Comparison of ENCODE assay signal across 10 cellular contexts in the genomic region with DNA sequence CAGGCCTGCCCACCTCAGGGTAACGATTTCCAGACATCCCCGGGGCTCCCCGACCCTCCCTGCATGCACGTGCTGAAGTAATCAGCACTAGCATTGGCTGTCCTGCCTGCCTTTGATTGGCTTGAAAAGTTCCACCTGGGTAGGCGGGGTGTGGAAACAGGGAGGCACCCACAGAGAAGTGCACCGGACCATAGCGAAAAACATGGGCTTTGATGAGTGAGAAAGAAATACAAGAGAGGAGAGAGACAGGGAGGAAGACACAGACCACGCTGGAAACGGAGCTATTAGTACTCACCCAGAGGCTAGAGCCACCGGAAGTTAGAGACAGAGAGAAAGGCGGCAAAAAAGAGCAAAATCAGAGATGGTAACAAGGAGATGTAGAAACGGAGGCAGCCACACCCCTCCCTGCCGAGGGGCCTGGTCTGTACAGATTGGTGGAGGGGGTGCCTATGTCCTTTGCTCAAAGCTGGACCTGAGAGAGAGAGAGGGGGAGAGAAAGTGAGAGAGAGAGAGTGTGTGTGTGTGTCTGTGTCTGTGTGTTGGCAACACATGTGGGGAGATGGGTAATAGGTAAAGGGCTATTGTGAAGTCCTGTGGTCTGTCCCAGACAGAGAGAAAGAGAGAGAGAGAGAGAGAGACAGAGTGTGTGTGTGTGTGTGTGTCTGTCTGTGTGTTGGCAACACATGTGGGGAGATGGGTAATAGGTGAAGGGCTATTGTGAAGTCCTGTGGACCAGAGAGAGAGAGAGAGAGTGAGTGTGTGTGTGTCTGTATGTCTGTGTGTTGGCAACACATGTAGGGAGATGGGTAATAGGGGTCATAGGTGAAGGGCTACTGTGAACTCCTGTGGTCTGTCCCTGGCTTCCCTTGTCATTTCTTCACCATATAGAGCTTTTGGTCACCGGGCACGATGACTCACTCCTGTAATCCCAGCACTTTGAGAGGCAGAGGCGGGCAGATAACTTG. TPM values are rescaled to one million over a fixed set of nuclear protein-coding genes. Genes with fewer than 3 reads are reported as not detected.
DNase-seq lines count a peak whose midpoint lies in the region; ATAC-seq and TF ChIP-seq lines count a peak whose summit lies in the region.
"Had no signal": no experiment of that assay in that cellular context is flagged by ENCODE, and none has a peak within 500 bp of the region (broad histone marks: within the 10 kb centered on the region; RNA-seq: fewer than 3 reads in every experiment).

No MANE protein-coding gene starts in this region.

- DNase-seq in Caki2 (ENCODE audit: low read depth), result peak; percentile 80
- peak; percentile 27 for DNase-seq in HFFc6
- peak; percentile 19 for DNase-seq in T-helper 2 cell treated with Interferon-gamma antibody and Interleukin-4, amounts not matched to agents 5 μg/mL and 100 μg/mL, for 36 hours (ENCODE audit: low spot score)
- peak; percentile 56 for DNase-seq in islet precursor cell
- DNase-seq in stimulated activated CD4-positive, alpha-beta T cell treated with anti-CD3 and anti-CD28 coated beads, Interleukin-4, amount 100 ng/mL, for 1 hour, result no peak
- no peak for DNase-seq in NCI-H2107 treated with DMSO at 0.1 percent for 48 hours (lab: John Stamatoyannopoulos, UW; ENCODE audit: unreplicated experiment)
- DNase-seq in left lobe of liver (ENCODE audit: low spot score), result no peak
- DNase-seq in activated CD4-positive, alpha-beta T cell treated with anti-CD3 and anti-CD28 coated beads, Interleukin-2, amount 50 U/mL, for 4 hours, result no peak
- DNase-seq: heart left ventricle, SW 1271 had no signal

- H3K4me1 Mint-ChIP-seq in HFFc6 (ENCODE audit: low read depth), result peaks cover 44% of the 10 kb centered on the region
- H3K4me1 Mint-ChIP-seq in T-helper 2 cell treated with Interferon-gamma antibody and Interleukin-4, amounts not matched to agents 5 μg/mL and 100 μg/mL, for 36 hours (ENCODE audit: low read depth), result peaks cover 19% of the 10 kb centered on the region

- no peak for ATAC-seq in left lobe of liver
- ATAC-seq: heart left ventricle had no signal

- peak overlapping the region; percentile 2; the same call in 1 of the 2 replicates for H3K27ac Mint-ChIP-seq in HFFc6
- H3K27ac Mint-ChIP-seq in T-helper 2 cell treated with Interferon-gamma antibody and Interleukin-4, amounts not matched to agents 5 μg/mL and 100 μg/mL, for 36 hours, result no peak overlapping the region

- H3K36me3 Mint-ChIP-seq in HFFc6 (ENCODE audit: low read depth), result no peaks in the 10 kb centered on the region
- H3K36me3 Mint-ChIP-seq in T-helper 2 cell treated with Interferon-gamma antibody and Interleukin-4, amounts not matched to agents 5 μg/mL and 100 μg/mL, for 36 hours (ENCODE audit: low read depth), result no peaks in the 10 kb centered on the region

- H3K9me3 Mint-ChIP-seq in HFFc6, result no peaks in the 10 kb centered on the region
- H3K9me3 Mint-ChIP-seq in T-helper 2 cell treated with Interferon-gamma antibody and Interleukin-4, amounts not matched to agents 5 μg/mL and 100 μg/mL, for 36 hours, result no peaks in the 10 kb centered on the region

- no peak overlapping the region; the same call in 1 of the 2 replicates for H3K4me3 Mint-ChIP-seq in HFFc6
- H3K4me3 Mint-ChIP-seq in T-helper 2 cell treated with Interferon-gamma antibody and Interleukin-4, amounts not matched to agents 5 μg/mL and 100 μg/mL, for 36 hours, result no peak overlapping the region

- TF ChIP-seq CTCF in HFFc6 (IDR thresholded peaks at IDR 0.05), result no peak

- H3K27me3 Mint-ChIP-seq in HFFc6 (ENCODE audit: insufficient read depth), result peaks cover 3% of the 10 kb centered on the region; the same call in 1 of the 2 replicates
- H3K27me3 Mint-ChIP-seq in T-helper 2 cell treated with Interferon-gamma antibody and Interleukin-4, amounts not matched to agents 5 μg/mL and 100 μg/mL, for 36 hours (ENCODE audit: low read depth), result peaks cover 17% of the 10 kb centered on the region

- in situ Hi-C loops in Caki2 (cut with HindIII; ENCODE audit: low pct_unique_long_range_greater_than_20kb, low sequenced_read_pairs), result no loop called here

RNA-seq across cellular contexts. Expression of a gene that starts 2.9 kb away (rescaled TPM):
- not detected in 2 replicates for total RNA-seq in Caki2 (2014; rRNA removed; shearing (Covaris generic); ENCODE audit: low replicate concordance)
- not detected for total RNA-seq in HFFc6 (2021; fragmentation: NEBNext Ultra II Directional; extraction: Animal tissue kit (Norgen Biotek cat#: 25700))
- total RNA-seq in left lobe of liver, result not detected
- total RNA-seq: heart left ventricle had no signal

RNA-seq across cellular contexts. Expression of a gene that starts 4.3 kb away (rescaled TPM):
- not detected in 2 replicates for total RNA-seq in Caki2 (2014; rRNA removed; shearing (Covaris generic); ENCODE audit: low replicate concordance)
- under 1 TPM in 1 of 6 experiments, not detected in 5; 0.46 TPM for total RNA-seq in HFFc6 (2021; fragmentation: NEBNext Ultra II Directional; extraction: Animal tissue kit (Norgen Biotek cat#: 25700))
- not detected for total RNA-seq in left lobe of liver
- total RNA-seq: heart left ventricle had no signal

RNA-seq across cellular contexts. Expression of a gene that starts 10.5 kb away (rescaled TPM):
- 3.7 TPM in 1 of 2 replicates, not detected in the other for total RNA-seq in Caki2 (2014; rRNA removed; shearing (Covaris generic); ENCODE audit: low replicate concordance)
- total RNA-seq in HFFc6 (2021; fragmentation: NEBNext Ultra II Directional; extraction: Animal tissue kit (Norgen Biotek cat#: 25700)), result under 1 TPM in 1 of 6 experiments, not detected in 5; 0.55 TPM
- not detected for total RNA-seq in left lobe of liver
- total RNA-seq: heart left ventricle had no signal

RNA-seq across cellular contexts. Expression of a gene that starts 15.5 kb away (rescaled TPM):
- not detected in 2 replicates for total RNA-seq in Caki2 (2014; rRNA removed; shearing (Covaris generic); ENCODE audit: low replicate concordance)
- 1 to 10 TPM in 1 of 6 experiments, under 1 TPM in 1, not detected in 4; 0.38 to 1.0 TPM for total RNA-seq in HFFc6 (2021; fragmentation: NEBNext Ultra II Directional; extraction: Animal tissue kit (Norgen Biotek cat#: 25700))
- total RNA-seq in left lobe of liver, result not detected
- total RNA-seq: heart left ventricle had no signal

RNA-seq across cellular contexts. Expression of a gene that starts 22.4 kb away (rescaled TPM):
- total RNA-seq in Caki2 (2014; rRNA removed; shearing (Covaris generic); ENCODE audit: low replicate concordance), result not detected in 2 replicates
- total RNA-seq in HFFc6 (2021; fragmentation: NEBNext Ultra II Directional; extraction: Animal tissue kit (Norgen Biotek cat#: 25700)), result under 1 TPM in 2 of 6 experiments, not detected in 4; 0.23 to 0.75 TPM
- not detected for total RNA-seq in left lobe of liver
- total RNA-seq: heart left ventricle had no signal

Comparison
In these comparisons a context has a peak if more than half of its experiments do, and no peak if none do; other contexts are left out.
1. DNase-seq: peak in Caki2 (single experiment), HFFc6 (single experiment), T-helper 2 cell treated with Interferon-gamma antibody and Interleukin-4, amounts not matched to agents 5 μg/mL and 100 μg/mL, for 36 hours (single experiment) and islet precursor cell (single experiment); none in stimulated activated CD4-positive, alpha-beta T cell treated with anti-CD3 and anti-CD28 coated beads, Interleukin-4, amount 100 ng/mL, for 1 hour (single experiment), NCI-H2107 treated with DMSO at 0.1 percent for 48 hours (single experiment), left lobe of liver (single experiment) and activated CD4-positive, alpha-beta T cell treated with anti-CD3 and anti-CD28 coated beads, Interleukin-2, amount 50 U/mL, for 4 hours (0 of 2).